18 cellular contexts compared by ENCODE assay signal in genomic region chr3:78459751-78460150, GRCh38.
A peak's percentile ranks its signal among the peaks of the same experiment; 100 is the strongest.
DNase-seq lines count a peak whose midpoint lies in the region; ATAC-seq and TF ChIP-seq lines count a peak whose summit lies in the region.
"Had no signal": no experiment of that assay in that cellular context is flagged by ENCODE, and none has a peak within 500 bp of the region (broad histone marks: within the 10 kb centered on the region; RNA-seq: fewer than 3 reads in every experiment).

No MANE protein-coding gene starts in this region.

- no peak overlapping the region for H3K18ac ChIP-seq in trophoblast cell (ENCODE audit: low read length)

- ATAC-seq in GM23338, result no peak; the same call in 1 of the 3 replicates
- ATAC-seq: A549, HCT116, K562 had no signal

- DNase-seq in GM23338 (ENCODE audit: low spot score) (no peak), astrocyte of the hippocampus (ENCODE audit: low read depth, low spot score) (peak; percentile 51), trophoblast cell (no peak), dedifferentiated amniotic fluid mesenchymal stem cell (ENCODE audit: extremely low spot score) (no peak), tibial artery (no peak)
- no peak for DNase-seq in stimulated activated CD4-positive, alpha-beta T cell treated with anti-CD3 and anti-CD28 coated beads, Interleukin-2, amount 100 ng/mL, for 48 hours
- DNase-seq: AML-193; CD4-positive, alpha-beta T cell; DMS153; DMS79; GDM1; IMR-90 had no signal

- H3K79me2 ChIP-seq in GM23338 (replicated peaks; ENCODE audit: insufficient read depth) (no peaks in the 10 kb centered on the region), trophoblast cell (ENCODE audit: control insufficient read depth, insufficient read depth, low read length, poor library complexity) (no peaks in the 10 kb centered on the region)

- peaks cover 3% of the 10 kb centered on the region for H3K27me3 Mint-ChIP-seq in GM23338 (ENCODE audit: insufficient read depth, low read depth, poor library complexity)
- H3K27me3 Mint-ChIP-seq: CD4-positive, alpha-beta T cell had no signal

- H3K9ac ChIP-seq in HUES64 (ENCODE audit: low read depth, low read length), result no peak overlapping the region
- no peak overlapping the region for H3K9ac ChIP-seq in trophoblast cell (ENCODE audit: low read length)

- no peak overlapping the region for H2BK12ac ChIP-seq in trophoblast cell (ENCODE audit: low read length)

- intact Hi-C loops in tibial artery (cut with DNase I; ENCODE audit: low total_unique reads), result no loop called here

- H3K9me2 ChIP-seq in GM23338 (ENCODE audit: insufficient read depth), result peaks cover 8% of the 10 kb centered on the region

- H4K91ac ChIP-seq in trophoblast cell (ENCODE audit: low read depth, low read length), result no peak overlapping the region

- H3K9me3 ChIP-seq in HUES64 (ENCODE audit: insufficient read depth, low read depth, low read length) (peaks cover 7% of the 10 kb centered on the region; the same call in 1 of the 2 replicates), trophoblast cell (ENCODE audit: insufficient read depth, low read depth, low read length) (no peaks in the 10 kb centered on the region), tibial artery (peaks cover 0 to 4% (median 0%) of the 10 kb centered on the region in 3 donors)
- H3K9me3 ChIP-seq: A549 had no signal

- H3F3A ChIP-seq in GM23338 (replicated peaks; ENCODE audit: low read depth), result no peaks in the 10 kb centered on the region

- no peaks in the 10 kb centered on the region; the same call in 1 of the 2 replicates for H3K36me3 ChIP-seq in GM23338 (ENCODE audit: insufficient read depth)
- no peaks in the 10 kb centered on the region for H3K36me3 ChIP-seq in HUES64 (ENCODE audit: insufficient read depth, low read length)
- no peaks in the 10 kb centered on the region for H3K36me3 ChIP-seq in trophoblast cell (ENCODE audit: control insufficient read depth in 1 of 2, insufficient read depth in 2 of 2, low read length in 2 of 2)
- H3K36me3 ChIP-seq in tibial artery, result no peaks in the 10 kb centered on the region

- H3K79me1 ChIP-seq in trophoblast cell (ENCODE audit: low read length), result peaks cover 1% of the 10 kb centered on the region

- peaks cover 13% of the 10 kb centered on the region for H3K4me1 Mint-ChIP-seq in GM23338

- no peak for TF ChIP-seq CTCF in GM23338 (conservative IDR thresholded peaks at IDR 0.05; ENCODE audit: low read depth in 2 of 2)
- TF ChIP-seq CTCF in tibial artery (IDR thresholded peaks at IDR 0.05), result no peak

- H2AFZ ChIP-seq in GM23338, result peak overlapping the region; percentile 48; the same call in 1 of the 2 replicates
- H2AFZ ChIP-seq in trophoblast cell (ENCODE audit: insufficient read depth, low read length, poor library complexity), result no peak overlapping the region

- WGBS in HUES64, result 80% methylated on average over 2 of the region's 2 CpGs
- WGBS in trophoblast cell (ENCODE audit: extremely low coverage, insufficient coverage, insufficient read length), result no CpG with 5 or more reads among the region's 2 CpGs

- H3K4me3 ChIP-seq in GM23338, result no peak overlapping the region
- no peak overlapping the region for H3K4me3 ChIP-seq in HUES64 (ENCODE audit: low read length)
- no peak overlapping the region for H3K4me3 ChIP-seq in trophoblast cell (ENCODE audit: low read depth, low read length)
- H3K4me3 ChIP-seq in tibial artery, result no peak overlapping the region
- H3K4me3 ChIP-seq: A549, K562 had no signal

- peaks cover 21% of the 10 kb centered on the region; the same call in 2 of the 3 replicates for H3K36me3 Mint-ChIP-seq in GM23338 (ENCODE audit: low read depth)

- no peak overlapping the region for H3K27ac Mint-ChIP-seq in GM23338
- H3K27ac Mint-ChIP-seq: CD4-positive, alpha-beta T cell had no signal

- no peak overlapping the region for H4K12ac ChIP-seq in trophoblast cell (ENCODE audit: low read depth, low read length)

- peak overlapping the region; percentile 60 for H2BK120ac ChIP-seq in trophoblast cell (ENCODE audit: insufficient read depth, low read length, poor library complexity)

- H3K27me3 ChIP-seq in GM23338 (ENCODE audit: insufficient read depth) (no peaks in the 10 kb centered on the region), HUES64 (ENCODE audit: insufficient read depth, low read length) (no peaks in the 10 kb centered on the region), trophoblast cell (ENCODE audit: insufficient read depth, low read length) (no peaks in the 10 kb centered on the region), tibial artery (no peaks in the 10 kb centered on the region)

- H4K20me1 ChIP-seq in GM23338 (replicated peaks; ENCODE audit: insufficient read depth), result no peaks in the 10 kb centered on the region

- no peak overlapping the region for H4K8ac ChIP-seq in trophoblast cell (ENCODE audit: low read depth, low read length)

- H3K4me2 ChIP-seq in GM23338, result no peak overlapping the region
- H3K4me2 ChIP-seq in trophoblast cell (ENCODE audit: low read length), result no peak overlapping the region
- H3K4me2 ChIP-seq: A549 had no signal

- H3K4me1 ChIP-seq in GM23338 (ENCODE audit: insufficient read depth), result peaks cover 13% of the 10 kb centered on the region
- H3K4me1 ChIP-seq in HUES64 (ENCODE audit: insufficient read depth, low read length), result peaks cover 13% of the 10 kb centered on the region
- H3K4me1 ChIP-seq in trophoblast cell (ENCODE audit: control insufficient read depth in 1 of 2, insufficient read depth in 2 of 2, low read length in 2 of 2), result no peaks in the 10 kb centered on the region
- no peaks in the 10 kb centered on the region for H3K4me1 ChIP-seq in tibial artery
- H3K4me1 ChIP-seq: A549 had no signal

- H3K4me3 Mint-ChIP-seq in GM23338, result no peak overlapping the region
- H3K4me3 Mint-ChIP-seq: CD4-positive, alpha-beta T cell had no signal

- H3K27ac ChIP-seq in GM23338 (ENCODE audit: low read depth), result no peak overlapping the region
- H3K27ac ChIP-seq in HUES64 (ENCODE audit: low read depth, low read length), result peak overlapping the region; percentile 34
- H3K27ac ChIP-seq in trophoblast cell (ENCODE audit: low read depth, low read length), result no peak overlapping the region
- H3K27ac ChIP-seq in tibial artery, result no peak overlapping the region
- H3K27ac ChIP-seq: 22Rv1, A549, C4-2B had no signal

- H3K23ac ChIP-seq in trophoblast cell (ENCODE audit: low read length), result no peak overlapping the region

- no peak overlapping the region for H3K14ac ChIP-seq in trophoblast cell (ENCODE audit: low read length)

- H3K9me3 Mint-ChIP-seq in GM23338, result peaks cover 19% of the 10 kb centered on the region

- H2BK5ac ChIP-seq in trophoblast cell (ENCODE audit: low read depth, low read length, poor library complexity), result no peak overlapping the region

- H2AK5ac ChIP-seq in trophoblast cell (ENCODE audit: low read length), result no peak overlapping the region

- no peak overlapping the region for H3K4ac ChIP-seq in trophoblast cell (ENCODE audit: low read depth, low read length)

TF ChIP-seq in GM23338, 12 proteins besides CTCF, POLR2A, EP300 and RAD21:
- TF ChIP-seq POLR2AphosphoS5 (IDR thresholded peaks at IDR 0.05; ENCODE audit: low read depth), result no peak
- no peak for TF ChIP-seq STAT1 (IDR thresholded peaks at IDR 0.05; ENCODE audit: unreplicated experiment)
